In genomic region chr20:371755-372542, GRCh38 we compare ENCODE assay signal across 8 cellular contexts. TPM values are rescaled to one million over a fixed set of nuclear protein-coding genes. Genes with fewer than 3 reads are reported as not detected.
DNase-seq lines count a peak whose midpoint lies in the region; ATAC-seq and TF ChIP-seq lines count a peak whose summit lies in the region.

No MANE protein-coding gene starts in this region.

- no peak for ATAC-seq in GM18498 (IDR thresholded peaks at IDR 0.05; ENCODE audit: unreplicated experiment)

- no peak overlapping the region for H3K4me3 ChIP-seq in fibroblast of villous mesenchyme (ENCODE audit: low read depth, low read length)
- H3K4me3 ChIP-seq in skeletal muscle cell (ENCODE audit: low read depth, low read length) = no peak overlapping the region

- TF ChIP-seq CTCF in RWPE1 (conservative IDR thresholded peaks at IDR 0.05; ENCODE audit: low read depth) (no peak), fibroblast of villous mesenchyme (IDR thresholded peaks at IDR 0.05; ENCODE audit: insufficient read depth, low read depth, low read length) (no peak), GM10266 (IDR thresholded peaks at IDR 0.05; ENCODE audit: control insufficient read depth, insufficient read depth, low read depth, missing control alignments) (no peak)

- CTCF ChIA-PET in activated CD4-positive, alpha-beta memory T cell treated with anti-CD3 and anti-CD28 coated beads, Interleukin-2, amount 10 ng/mL, durations not matched to agents 7 days and 5 days (lab: Charles Lee) = interaction anchor here (1.1 to 1.9 kb wide), 2 partner anchors 9 to 60 kb away, joined by 3 to 5 read pairs; partner anchors contain the start of gene TRIB3
- CTCF ChIA-PET in activated CD4-positive, alpha-beta memory T cell treated with anti-CD3 and anti-CD28 coated beads for 36 hours (lab: Charles Lee) = interaction anchor here (1.6 to 2.4 kb wide), 4 partner anchors 9 to 107 kb away, joined by 4 to 9 read pairs (median 4); partner anchors contain the start of gene TRIB3
- CTCF ChIA-PET in RWPE1 (lab: Yijun Ruan, JAX) = interaction anchor here (0.5 to 1.9 kb wide), 5 partner anchors 9 to 43 kb away, joined by 3 to 10 read pairs (median 3); no protein-coding TSS in a partner anchor

- no peak overlapping the region for H3K4me3 Mint-ChIP-seq in activated CD4-positive, alpha-beta memory T cell treated with anti-CD3 and anti-CD28 coated beads, Interleukin-2, amount 10 ng/mL, durations not matched to agents 7 days and 5 days
- no peak overlapping the region for H3K4me3 Mint-ChIP-seq in activated CD4-positive, alpha-beta memory T cell treated with anti-CD3 and anti-CD28 coated beads for 36 hours

- peak overlapping the region; percentile 94 for H3K27ac ChIP-seq in RWPE1

- intact Hi-C loops in activated CD4-positive, alpha-beta memory T cell treated with anti-CD3 and anti-CD28 coated beads for 36 hours (cut with micrococcal nuclease) = no loop called here

- no peak for DNase-seq in activated CD4-positive, alpha-beta memory T cell treated with anti-CD3 and anti-CD28 coated beads, Interleukin-2, amount 10 ng/mL, durations not matched to agents 7 days and 5 days
- no peak for DNase-seq in activated CD4-positive, alpha-beta memory T cell treated with anti-CD3 and anti-CD28 coated beads for 36 hours
- peak; percentile 80 for DNase-seq in RWPE1 (ENCODE audit: low spot score)
- DNase-seq in fibroblast of villous mesenchyme (ENCODE audit: low read depth) = peak; percentile 99
- DNase-seq in skeletal muscle cell (ENCODE audit: low read depth) = peak; percentile 81
- no peak for DNase-seq in NCI-H187 (lab: John Stamatoyannopoulos, UW)
- no peak for DNase-seq in GM10266 (ENCODE audit: extremely low spot score)

- no peaks in the 10 kb centered on the region for H3K9me3 Mint-ChIP-seq in activated CD4-positive, alpha-beta memory T cell treated with anti-CD3 and anti-CD28 coated beads, Interleukin-2, amount 10 ng/mL, durations not matched to agents 7 days and 5 days
- no peaks in the 10 kb centered on the region for H3K9me3 Mint-ChIP-seq in activated CD4-positive, alpha-beta memory T cell treated with anti-CD3 and anti-CD28 coated beads for 36 hours

- peak overlapping the region; percentile 19 for H3K27ac Mint-ChIP-seq in activated CD4-positive, alpha-beta memory T cell treated with anti-CD3 and anti-CD28 coated beads, Interleukin-2, amount 10 ng/mL, durations not matched to agents 7 days and 5 days
- H3K27ac Mint-ChIP-seq in activated CD4-positive, alpha-beta memory T cell treated with anti-CD3 and anti-CD28 coated beads for 36 hours = no peak overlapping the region

- H3K27me3 Mint-ChIP-seq in activated CD4-positive, alpha-beta memory T cell treated with anti-CD3 and anti-CD28 coated beads, Interleukin-2, amount 10 ng/mL, durations not matched to agents 7 days and 5 days = peaks cover 3% of the 10 kb centered on the region
- no peaks in the 10 kb centered on the region for H3K27me3 Mint-ChIP-seq in activated CD4-positive, alpha-beta memory T cell treated with anti-CD3 and anti-CD28 coated beads for 36 hours

- H3K4me1 Mint-ChIP-seq in activated CD4-positive, alpha-beta memory T cell treated with anti-CD3 and anti-CD28 coated beads, Interleukin-2, amount 10 ng/mL, durations not matched to agents 7 days and 5 days = peaks cover 44% of the 10 kb centered on the region
- H3K4me1 Mint-ChIP-seq in activated CD4-positive, alpha-beta memory T cell treated with anti-CD3 and anti-CD28 coated beads for 36 hours (ENCODE audit: low read depth) = peaks cover 24% of the 10 kb centered on the region

- POLR2A ChIA-PET in activated CD4-positive, alpha-beta memory T cell treated with anti-CD3 and anti-CD28 coated beads, Interleukin-2, amount 10 ng/mL, durations not matched to agents 7 days and 5 days (lab: Charles Lee) = interaction anchor here (1.0 to 3.1 kb wide), 4 partner anchors 9 to 37 kb away, joined by 3 to 24 read pairs (median 4); partner anchors contain the start of gene TRIB3
- POLR2A ChIA-PET in activated CD4-positive, alpha-beta memory T cell treated with anti-CD3 and anti-CD28 coated beads for 36 hours (lab: Charles Lee) = interaction anchor here (1.5 to 1.8 kb wide), 2 partner anchors 9 kb away, joined by 4 to 5 read pairs; partner anchors contain the start of gene TRIB3
- POLR2A ChIA-PET in RWPE1 (lab: Yijun Ruan, JAX; ENCODE audit: low non-redundant PET) = interaction anchor here (0.8 to 3.6 kb wide), 6 partner anchors 8 to 36 kb away, joined by 3 to 24 read pairs (median 4); partner anchors contain the start of gene TRIB3

- no peaks in the 10 kb centered on the region for H3K36me3 Mint-ChIP-seq in activated CD4-positive, alpha-beta memory T cell treated with anti-CD3 and anti-CD28 coated beads, Interleukin-2, amount 10 ng/mL, durations not matched to agents 7 days and 5 days (ENCODE audit: low read depth)
- H3K36me3 Mint-ChIP-seq in activated CD4-positive, alpha-beta memory T cell treated with anti-CD3 and anti-CD28 coated beads for 36 hours = no peaks in the 10 kb centered on the region

RNA-seq across cellular contexts. Expression of gene TRIB3, which starts 8.6 kb away (rescaled TPM):
- 10 to 100 TPM; 28.3 to 28.9 TPM for total RNA-seq in activated CD4-positive, alpha-beta memory T cell treated with anti-CD3 and anti-CD28 coated beads, Interleukin-2, amount 10 ng/mL, durations not matched to agents 7 days and 5 days
- 10 to 100 TPM; 42.6 to 43.5 TPM for total RNA-seq in activated CD4-positive, alpha-beta memory T cell treated with anti-CD3 and anti-CD28 coated beads for 36 hours
- 36.7 and 100 TPM in 2 replicates for total RNA-seq in fibroblast of villous mesenchyme

RNA-seq across cellular contexts. Expression of gene NRSN2, which starts 25.0 kb away (rescaled TPM):
- 1 to 10 TPM; 1.8 to 2.7 TPM for total RNA-seq in activated CD4-positive, alpha-beta memory T cell treated with anti-CD3 and anti-CD28 coated beads, Interleukin-2, amount 10 ng/mL, durations not matched to agents 7 days and 5 days
- 1 to 10 TPM; 9.5 to 9.7 TPM for total RNA-seq in activated CD4-positive, alpha-beta memory T cell treated with anti-CD3 and anti-CD28 coated beads for 36 hours
- 53.5 and 73.1 TPM in 2 replicates for total RNA-seq in fibroblast of villous mesenchyme

RNA-seq across cellular contexts. Expression of gene RBCK1, which starts 36.1 kb away (rescaled TPM):
- 100 to 1,000 TPM; 133 to 146 TPM for total RNA-seq in activated CD4-positive, alpha-beta memory T cell treated with anti-CD3 and anti-CD28 coated beads, Interleukin-2, amount 10 ng/mL, durations not matched to agents 7 days and 5 days
- 100 to 1,000 TPM; 137 to 139 TPM for total RNA-seq in activated CD4-positive, alpha-beta memory T cell treated with anti-CD3 and anti-CD28 coated beads for 36 hours
- 59.2 and 78.0 TPM in 2 replicates for total RNA-seq in fibroblast of villous mesenchyme

RNA-seq across cellular contexts. Expression of gene SOX12, which starts 46.6 kb away (rescaled TPM):
- total RNA-seq in activated CD4-positive, alpha-beta memory T cell treated with anti-CD3 and anti-CD28 coated beads, Interleukin-2, amount 10 ng/mL, durations not matched to agents 7 days and 5 days = 1 to 10 TPM; 2.9 to 3.2 TPM
- 1 to 10 TPM; 4.4 to 4.7 TPM for total RNA-seq in activated CD4-positive, alpha-beta memory T cell treated with anti-CD3 and anti-CD28 coated beads for 36 hours
- total RNA-seq in fibroblast of villous mesenchyme = 6.0 and 6.8 TPM in 2 replicates

Comparison
In these comparisons a context has a peak if more than half of its experiments do, and no peak if none do; other contexts are left out.
1. DNase-seq: peak in RWPE1 (single experiment), fibroblast of villous mesenchyme (single experiment) and skeletal muscle cell (single experiment); none in activated CD4-positive, alpha-beta memory T cell treated with anti-CD3 and anti-CD28 coated beads, Interleukin-2, amount 10 ng/mL, durations not matched to agents 7 days and 5 days (single experiment), activated CD4-positive, alpha-beta memory T cell treated with anti-CD3 and anti-CD28 coated beads for 36 hours (single experiment), NCI-H187 (0 of 2) and GM10266 (single experiment).